1 cellular context compared by ENCODE assay signal in the genomic region with DNA sequence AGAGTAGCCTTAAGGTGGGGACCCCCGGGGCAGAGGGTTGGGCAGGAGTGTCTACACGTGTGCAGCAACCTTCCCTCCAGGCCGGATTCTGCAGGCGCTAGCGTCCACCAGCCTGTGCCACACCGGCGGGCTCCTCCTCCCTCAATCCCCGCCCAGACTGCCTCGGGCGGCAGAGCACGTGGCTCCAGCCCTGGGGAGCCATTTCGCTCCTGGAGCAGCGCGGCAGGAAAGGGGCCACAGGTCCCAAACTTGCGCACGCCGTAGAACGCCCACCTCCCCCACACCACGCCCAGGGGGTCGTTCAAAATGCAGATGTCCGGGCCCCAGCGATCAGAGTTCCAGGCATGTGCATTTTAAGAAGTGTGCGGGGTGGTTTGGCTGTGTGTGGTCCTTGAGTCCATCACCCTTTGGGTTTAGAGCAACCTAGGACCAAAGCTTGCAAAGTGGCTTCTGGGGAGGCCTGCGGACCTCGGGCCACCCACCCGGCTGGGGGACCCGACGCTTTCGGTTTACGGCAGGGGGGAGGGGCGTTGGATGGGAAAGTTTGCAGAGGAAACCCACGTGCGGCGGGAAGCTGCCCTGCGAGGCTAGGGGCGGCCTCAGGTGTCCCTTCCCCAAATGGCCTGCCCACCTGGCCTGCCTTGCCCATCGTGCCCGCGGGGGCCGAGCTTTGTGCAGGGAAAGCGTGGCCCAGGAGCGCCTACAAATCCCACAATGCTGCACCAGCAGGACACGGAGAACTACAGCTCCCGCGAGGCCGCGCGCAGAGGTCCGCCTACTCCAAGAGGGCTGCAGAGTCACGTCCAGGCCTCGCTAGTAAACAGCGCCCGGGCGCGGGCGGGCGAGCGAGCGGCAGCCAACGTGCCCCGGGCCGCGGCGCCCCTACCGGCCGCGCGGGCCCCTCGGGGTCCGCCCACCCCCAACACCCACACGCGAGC.
TF ChIP-seq lines count a peak whose summit lies in the region.

No MANE protein-coding gene starts in this region.

TF ChIP-seq in SK-N-SH, 30 proteins besides CTCF, POLR2A, EP300 and RAD21:
- TF ChIP-seq, protein P1, sequence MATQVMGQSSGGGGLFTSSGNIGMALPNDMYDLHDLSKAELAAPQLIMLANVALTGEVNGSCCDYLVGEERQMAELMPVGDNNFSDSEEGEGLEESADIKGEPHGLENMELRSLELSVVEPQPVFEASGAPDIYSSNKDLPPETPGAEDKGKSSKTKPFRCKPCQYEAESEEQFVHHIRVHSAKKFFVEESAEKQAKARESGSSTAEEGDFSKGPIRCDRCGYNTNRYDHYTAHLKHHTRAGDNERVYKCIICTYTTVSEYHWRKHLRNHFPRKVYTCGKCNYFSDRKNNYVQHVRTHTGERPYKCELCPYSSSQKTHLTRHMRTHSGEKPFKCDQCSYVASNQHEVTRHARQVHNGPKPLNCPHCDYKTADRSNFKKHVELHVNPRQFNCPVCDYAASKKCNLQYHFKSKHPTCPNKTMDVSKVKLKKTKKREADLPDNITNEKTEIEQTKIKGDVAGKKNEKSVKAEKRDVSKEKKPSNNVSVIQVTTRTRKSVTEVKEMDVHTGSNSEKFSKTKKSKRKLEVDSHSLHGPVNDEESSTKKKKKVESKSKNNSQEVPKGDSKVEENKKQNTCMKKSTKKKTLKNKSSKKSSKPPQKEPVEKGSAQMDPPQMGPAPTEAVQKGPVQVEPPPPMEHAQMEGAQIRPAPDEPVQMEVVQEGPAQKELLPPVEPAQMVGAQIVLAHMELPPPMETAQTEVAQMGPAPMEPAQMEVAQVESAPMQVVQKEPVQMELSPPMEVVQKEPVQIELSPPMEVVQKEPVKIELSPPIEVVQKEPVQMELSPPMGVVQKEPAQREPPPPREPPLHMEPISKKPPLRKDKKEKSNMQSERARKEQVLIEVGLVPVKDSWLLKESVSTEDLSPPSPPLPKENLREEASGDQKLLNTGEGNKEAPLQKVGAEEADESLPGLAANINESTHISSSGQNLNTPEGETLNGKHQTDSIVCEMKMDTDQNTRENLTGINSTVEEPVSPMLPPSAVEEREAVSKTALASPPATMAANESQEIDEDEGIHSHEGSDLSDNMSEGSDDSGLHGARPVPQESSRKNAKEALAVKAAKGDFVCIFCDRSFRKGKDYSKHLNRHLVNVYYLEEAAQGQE (IDR thresholded peaks at IDR 0.05; ENCODE audit: low read depth, low read length) = no peak
- TF ChIP-seq JUND (IDR thresholded peaks at IDR 0.05) = no peak
- peak; percentile 68; the same call in 1 of the 2 replicates for TF ChIP-seq FOXJ3 (CRISPR knock-in tag; IDR thresholded peaks at IDR 0.05)
- no peak for TF ChIP-seq TEAD4 (IDR thresholded peaks at IDR 0.05; ENCODE audit: borderline replicate concordance, insufficient read depth)
- TF ChIP-seq, protein P2, sequence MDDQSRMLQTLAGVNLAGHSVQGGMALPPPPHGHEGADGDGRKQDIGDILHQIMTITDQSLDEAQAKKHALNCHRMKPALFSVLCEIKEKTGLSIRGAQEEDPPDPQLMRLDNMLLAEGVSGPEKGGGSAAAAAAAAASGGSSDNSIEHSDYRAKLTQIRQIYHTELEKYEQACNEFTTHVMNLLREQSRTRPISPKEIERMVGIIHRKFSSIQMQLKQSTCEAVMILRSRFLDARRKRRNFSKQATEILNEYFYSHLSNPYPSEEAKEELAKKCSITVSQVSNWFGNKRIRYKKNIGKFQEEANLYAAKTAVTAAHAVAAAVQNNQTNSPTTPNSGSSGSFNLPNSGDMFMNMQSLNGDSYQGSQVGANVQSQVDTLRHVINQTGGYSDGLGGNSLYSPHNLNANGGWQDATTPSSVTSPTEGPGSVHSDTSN (IDR thresholded peaks at IDR 0.05) = no peak
- TF ChIP-seq NFIC (IDR thresholded peaks at IDR 0.05; ENCODE audit: borderline replicate concordance) = no peak
- no peak for TF ChIP-seq GABPA (IDR thresholded peaks at IDR 0.05; ENCODE audit: low read depth)
- TF ChIP-seq, protein P3, sequence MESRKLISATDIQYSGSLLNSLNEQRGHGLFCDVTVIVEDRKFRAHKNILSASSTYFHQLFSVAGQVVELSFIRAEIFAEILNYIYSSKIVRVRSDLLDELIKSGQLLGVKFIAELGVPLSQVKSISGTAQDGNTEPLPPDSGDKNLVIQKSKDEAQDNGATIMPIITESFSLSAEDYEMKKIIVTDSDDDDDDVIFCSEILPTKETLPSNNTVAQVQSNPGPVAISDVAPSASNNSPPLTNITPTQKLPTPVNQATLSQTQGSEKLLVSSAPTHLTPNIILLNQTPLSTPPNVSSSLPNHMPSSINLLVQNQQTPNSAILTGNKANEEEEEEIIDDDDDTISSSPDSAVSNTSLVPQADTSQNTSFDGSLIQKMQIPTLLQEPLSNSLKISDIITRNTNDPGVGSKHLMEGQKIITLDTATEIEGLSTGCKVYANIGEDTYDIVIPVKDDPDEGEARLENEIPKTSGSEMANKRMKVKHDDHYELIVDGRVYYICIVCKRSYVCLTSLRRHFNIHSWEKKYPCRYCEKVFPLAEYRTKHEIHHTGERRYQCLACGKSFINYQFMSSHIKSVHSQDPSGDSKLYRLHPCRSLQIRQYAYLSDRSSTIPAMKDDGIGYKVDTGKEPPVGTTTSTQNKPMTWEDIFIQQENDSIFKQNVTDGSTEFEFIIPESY (IDR thresholded peaks at IDR 0.05; ENCODE audit: borderline replicate concordance, low read depth) = peak; percentile 51; the same call in 1 of the 2 replicates
- TF ChIP-seq, protein P4, sequence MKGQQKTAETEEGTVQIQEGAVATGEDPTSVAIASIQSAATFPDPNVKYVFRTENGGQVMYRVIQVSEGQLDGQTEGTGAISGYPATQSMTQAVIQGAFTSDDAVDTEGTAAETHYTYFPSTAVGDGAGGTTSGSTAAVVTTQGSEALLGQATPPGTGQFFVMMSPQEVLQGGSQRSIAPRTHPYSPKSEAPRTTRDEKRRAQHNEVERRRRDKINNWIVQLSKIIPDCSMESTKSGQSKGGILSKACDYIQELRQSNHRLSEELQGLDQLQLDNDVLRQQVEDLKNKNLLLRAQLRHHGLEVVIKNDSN (IDR thresholded peaks at IDR 0.05; ENCODE audit: borderline replicate concordance, low read depth) = peak; percentile 77
- TF ChIP-seq SIN3A (IDR thresholded peaks at IDR 0.05; ENCODE audit: borderline replicate concordance, low read depth, low read length) = peak; percentile 33; the same call in 1 of the 2 replicates
- no peak for TF ChIP-seq SMC3 (IDR thresholded peaks at IDR 0.05; ENCODE audit: low read depth, low read length)
- TF ChIP-seq TCF12 (IDR thresholded peaks at IDR 0.05) = 0 out of 2 replicates have a peak, but pooled peaks have one; percentile 5
- TF ChIP-seq, protein P5, sequence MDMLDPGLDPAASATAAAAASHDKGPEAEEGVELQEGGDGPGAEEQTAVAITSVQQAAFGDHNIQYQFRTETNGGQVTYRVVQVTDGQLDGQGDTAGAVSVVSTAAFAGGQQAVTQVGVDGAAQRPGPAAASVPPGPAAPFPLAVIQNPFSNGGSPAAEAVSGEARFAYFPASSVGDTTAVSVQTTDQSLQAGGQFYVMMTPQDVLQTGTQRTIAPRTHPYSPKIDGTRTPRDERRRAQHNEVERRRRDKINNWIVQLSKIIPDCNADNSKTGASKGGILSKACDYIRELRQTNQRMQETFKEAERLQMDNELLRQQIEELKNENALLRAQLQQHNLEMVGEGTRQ (IDR thresholded peaks at IDR 0.05; ENCODE audit: borderline replicate concordance, low read depth, low read length) = peak; percentile 17; the same call in 1 of the 2 replicates
- TF ChIP-seq EZH2phosphoT487 (IDR thresholded peaks at IDR 0.05; ENCODE audit: borderline replicate concordance, low read depth) = no peak
- TF ChIP-seq TAF1 (IDR thresholded peaks at IDR 0.05; ENCODE audit: borderline replicate concordance, low read depth, low read length) = peak; percentile 84
- TF ChIP-seq MXI1 (IDR thresholded peaks at IDR 0.05; ENCODE audit: low read depth, low read length) = peak; percentile 83
- TF ChIP-seq, protein P6, sequence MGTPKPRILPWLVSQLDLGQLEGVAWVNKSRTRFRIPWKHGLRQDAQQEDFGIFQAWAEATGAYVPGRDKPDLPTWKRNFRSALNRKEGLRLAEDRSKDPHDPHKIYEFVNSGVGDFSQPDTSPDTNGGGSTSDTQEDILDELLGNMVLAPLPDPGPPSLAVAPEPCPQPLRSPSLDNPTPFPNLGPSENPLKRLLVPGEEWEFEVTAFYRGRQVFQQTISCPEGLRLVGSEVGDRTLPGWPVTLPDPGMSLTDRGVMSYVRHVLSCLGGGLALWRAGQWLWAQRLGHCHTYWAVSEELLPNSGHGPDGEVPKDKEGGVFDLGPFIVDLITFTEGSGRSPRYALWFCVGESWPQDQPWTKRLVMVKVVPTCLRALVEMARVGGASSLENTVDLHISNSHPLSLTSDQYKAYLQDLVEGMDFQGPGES (IDR thresholded peaks at IDR 0.05; ENCODE audit: low read depth, low read length) = no peak
- TF ChIP-seq CHD2 (IDR thresholded peaks at IDR 0.05; ENCODE audit: low read length, partially characterized antibody) = peak; percentile 85
- no peak for TF ChIP-seq MEF2A (IDR thresholded peaks at IDR 0.05; ENCODE audit: borderline replicate concordance, low read depth)
- TF ChIP-seq RCOR1 (IDR thresholded peaks at IDR 0.05; ENCODE audit: low read length) = no peak
- peak; percentile 75; the same call in 1 of the 2 replicates for TF ChIP-seq POLR2AphosphoS5 (IDR thresholded peaks at IDR 0.05; ENCODE audit: low read depth, low read length)
- no peak for TF ChIP-seq FOXM1 (IDR thresholded peaks at IDR 0.05; ENCODE audit: low read depth)
- TF ChIP-seq NRF1 (IDR thresholded peaks at IDR 0.05; ENCODE audit: low read depth, low read length) = no peak
- TF ChIP-seq, protein P7, sequence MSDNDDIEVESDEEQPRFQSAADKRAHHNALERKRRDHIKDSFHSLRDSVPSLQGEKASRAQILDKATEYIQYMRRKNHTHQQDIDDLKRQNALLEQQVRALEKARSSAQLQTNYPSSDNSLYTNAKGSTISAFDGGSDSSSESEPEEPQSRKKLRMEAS (IDR thresholded peaks at IDR 0.05; ENCODE audit: low read depth) = peak; percentile 100
- peak; percentile 73 for TF ChIP-seq YY1 (IDR thresholded peaks at IDR 0.05; ENCODE audit: low read depth)
- no peak for TF ChIP-seq FOSL2 (IDR thresholded peaks at IDR 0.05; ENCODE audit: borderline replicate concordance, low read depth)
- TF ChIP-seq RXRA (IDR thresholded peaks at IDR 0.05; ENCODE audit: borderline replicate concordance, low read depth) = no peak
- no peak for TF ChIP-seq GATA2 (CRISPR knock-in tag; IDR thresholded peaks at IDR 0.05)
- no peak; the same call in 1 of the 2 replicates for TF ChIP-seq ELF1 (IDR thresholded peaks at IDR 0.05)
- TF ChIP-seq RFX5 (IDR thresholded peaks at IDR 0.05; ENCODE audit: low read length) = no peak
